In the genomic region with DNA sequence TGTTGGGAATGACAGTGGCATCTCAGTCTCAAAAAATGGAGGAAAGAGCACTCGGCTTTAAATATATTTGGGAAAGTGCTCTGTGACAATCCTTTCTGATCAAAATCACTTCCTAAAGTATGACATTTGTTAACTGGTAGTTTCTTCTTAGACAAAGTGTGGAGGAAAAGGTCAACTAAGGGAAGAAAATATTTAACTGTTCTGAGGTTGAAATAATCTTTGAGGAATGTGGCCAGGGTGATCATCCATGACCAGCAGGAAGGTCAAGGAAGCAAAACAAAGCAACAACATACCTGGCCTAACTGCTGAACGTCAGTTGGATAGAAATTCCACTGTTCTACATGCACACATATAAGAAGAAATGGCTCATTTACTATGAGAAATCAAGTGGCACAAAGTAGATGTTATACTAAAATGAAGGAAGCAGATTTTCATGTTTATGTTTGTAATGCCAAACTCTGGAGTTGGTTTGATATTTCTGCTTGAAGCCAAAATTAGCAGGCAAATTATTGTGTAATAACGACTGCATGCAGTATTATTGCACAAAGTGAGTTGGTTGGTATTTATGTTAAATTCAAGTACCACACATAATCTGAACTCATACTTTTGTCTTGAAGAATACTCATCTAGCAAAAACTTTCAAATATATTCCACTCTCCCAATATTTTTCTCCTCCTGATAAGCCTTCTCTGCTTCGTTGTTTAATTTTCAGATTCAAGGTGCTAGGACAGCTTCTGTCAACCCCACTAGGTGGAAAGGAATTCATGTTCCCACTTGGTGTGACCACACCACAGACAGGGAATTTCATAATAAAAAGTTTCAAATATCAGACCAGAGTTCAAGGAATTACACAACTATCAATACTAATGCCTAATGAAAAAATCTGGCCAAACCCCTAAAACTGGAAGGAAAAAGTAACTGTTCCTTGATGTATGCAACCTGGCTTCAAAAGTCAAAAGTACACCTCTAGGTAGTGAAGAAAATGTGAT, we compare ENCODE assay signal across 10 cellular contexts.
A peak's percentile ranks its signal among the peaks of the same experiment; 100 is the strongest.
DNase-seq lines count a peak whose midpoint lies in the region; TF ChIP-seq lines count a peak whose summit lies in the region.
"Had no signal": no experiment of that assay in that cellular context is flagged by ENCODE, and none has a peak within 500 bp of the region (broad histone marks: within the 10 kb centered on the region; RNA-seq: fewer than 3 reads in every experiment).

No MANE protein-coding gene starts in this region.

- no peak for DNase-seq in A673 (ENCODE audit: low spot score)
- peak; percentile 13 for DNase-seq in HFFc6
- DNase-seq in dorsolateral prefrontal cortex, result no peak
- no peak for DNase-seq in stimulated activated CD4-positive, alpha-beta T cell treated with anti-CD3 and anti-CD28 coated beads, Interleukin-12 subunit alpha, Interleukin-12 subunit beta, amount 100 ng/mL, for 4 hours
- DNase-seq in NCI-H2107 (lab: John Stamatoyannopoulos, UW), result no peak
- DNase-seq in cortex of kidney (lab: John Stamatoyannopoulos, UW), result no peak
- DNase-seq in NCI-H1092 (lab: John Stamatoyannopoulos, UW), result no peak
- DNase-seq: activated gamma-delta T cell treated with Interleukin-2 at 50 U/mL for 16 hours, NCI-H146 had no signal

- no peak for TF ChIP-seq CTCF in A673 (conservative IDR thresholded peaks at IDR 0.05; ENCODE audit: low read depth, low read length)
- no peak for TF ChIP-seq CTCF in HFFc6 (IDR thresholded peaks at IDR 0.05)
- no peak for TF ChIP-seq CTCF in dorsolateral prefrontal cortex (IDR thresholded peaks at IDR 0.05 in 54 of 56, conservative IDR thresholded peaks at IDR 0.05 in 2 of 56; ENCODE audit: low read depth in 1 of 56, partially characterized antibody in 56 of 56)

- H3K36me3 Mint-ChIP-seq in HFFc6 (ENCODE audit: low read depth), result no peaks in the 10 kb centered on the region

- no TSS peak for BruUV-seq in A673 (replicated peaks; lab: Mats Ljungman, UMichigan)

- H3K9me3 ChIP-seq in A673 (ENCODE audit: low read depth, low read length, poor library complexity, severe bottlenecking) (no peaks in the 10 kb centered on the region), mesodermal cell (ENCODE audit: control insufficient read depth, low read length) (no peaks in the 10 kb centered on the region)

- H3K27me3 ChIP-seq in A673 (replicated peaks; ENCODE audit: insufficient read depth, low read depth, low read length, poor library complexity), result no peaks in the 10 kb centered on the region
- H3K27me3 ChIP-seq in dorsolateral prefrontal cortex, result no peaks in the 10 kb centered on the region

- peak overlapping the region; percentile 75 for H3K27ac Mint-ChIP-seq in HFFc6

- CTCF ChIA-PET in A673 (lab: Charles Lee), result interaction anchor here (0.9 kb wide), 1 partner anchor 69 kb away, joined by 3 read pairs; no protein-coding TSS in a partner anchor

- H3K9me3 Mint-ChIP-seq in HFFc6, result no peaks in the 10 kb centered on the region

- no peak overlapping the region for H3K4me3 ChIP-seq in A673 (ENCODE audit: low read depth, low read length, poor library complexity, severe bottlenecking)
- no peak overlapping the region for H3K4me3 ChIP-seq in dorsolateral prefrontal cortex
- no peak overlapping the region for H3K4me3 ChIP-seq in mesodermal cell (ENCODE audit: extremely low read depth, insufficient read depth, low read length, poor library complexity, severe bottlenecking)

- peak overlapping the region; percentile 59 for H3K4me3 Mint-ChIP-seq in HFFc6

- H3K36me3 ChIP-seq in A673 (ENCODE audit: insufficient read depth, low read length, poor library complexity, severe bottlenecking), result no peaks in the 10 kb centered on the region
- peaks cover 5% of the 10 kb centered on the region for H3K36me3 ChIP-seq in mesodermal cell (ENCODE audit: control insufficient read depth, insufficient read depth, low read length)

- no peaks in the 10 kb centered on the region for H3K27me3 Mint-ChIP-seq in HFFc6 (ENCODE audit: insufficient read depth)

- peaks cover 60% of the 10 kb centered on the region for H3K4me1 Mint-ChIP-seq in HFFc6 (ENCODE audit: low read depth)

- H3K4me1 ChIP-seq in A673 (ENCODE audit: insufficient read depth, low read length, poor library complexity, severe bottlenecking) (peaks cover 50% of the 10 kb centered on the region), mesodermal cell (ENCODE audit: control insufficient read depth, insufficient read depth, low read length, poor library complexity, severe bottlenecking) (peaks cover 57% of the 10 kb centered on the region)

- 84 to 100% methylated on average over 1 to 2 of the region's 4 CpGs for WGBS in mesodermal cell (ENCODE audit: insufficient coverage in 2 of 2), 2 experiments

- H3K27ac ChIP-seq in A673 (ENCODE audit: low read depth, low read length, poor library complexity, severe bottlenecking) (peak overlapping the region; percentile 44), dorsolateral prefrontal cortex (peak overlapping the region in 54 of 59 donors; percentile 1 to 76 (median 50)), mesodermal cell (ENCODE audit: low read depth, low read length, severe bottlenecking) (peak overlapping the region; percentile 87)

- POLR2A ChIA-PET in A673 (lab: Charles Lee; ENCODE audit: low non-redundant PET), result no interaction called here

- intact Hi-C loops in A673 (cut with micrococcal nuclease; ENCODE audit: unreplicated experiment) (no loop called here), dorsolateral prefrontal cortex (cut with DNase I) (loop anchor here in 1 of 2 donors (5.0 kb wide), 1 partner anchor 67 kb away; no protein-coding TSS in a partner anchor)
